Comparison of ENCODE assay signal across 8 cellular contexts in the genomic region with DNA sequence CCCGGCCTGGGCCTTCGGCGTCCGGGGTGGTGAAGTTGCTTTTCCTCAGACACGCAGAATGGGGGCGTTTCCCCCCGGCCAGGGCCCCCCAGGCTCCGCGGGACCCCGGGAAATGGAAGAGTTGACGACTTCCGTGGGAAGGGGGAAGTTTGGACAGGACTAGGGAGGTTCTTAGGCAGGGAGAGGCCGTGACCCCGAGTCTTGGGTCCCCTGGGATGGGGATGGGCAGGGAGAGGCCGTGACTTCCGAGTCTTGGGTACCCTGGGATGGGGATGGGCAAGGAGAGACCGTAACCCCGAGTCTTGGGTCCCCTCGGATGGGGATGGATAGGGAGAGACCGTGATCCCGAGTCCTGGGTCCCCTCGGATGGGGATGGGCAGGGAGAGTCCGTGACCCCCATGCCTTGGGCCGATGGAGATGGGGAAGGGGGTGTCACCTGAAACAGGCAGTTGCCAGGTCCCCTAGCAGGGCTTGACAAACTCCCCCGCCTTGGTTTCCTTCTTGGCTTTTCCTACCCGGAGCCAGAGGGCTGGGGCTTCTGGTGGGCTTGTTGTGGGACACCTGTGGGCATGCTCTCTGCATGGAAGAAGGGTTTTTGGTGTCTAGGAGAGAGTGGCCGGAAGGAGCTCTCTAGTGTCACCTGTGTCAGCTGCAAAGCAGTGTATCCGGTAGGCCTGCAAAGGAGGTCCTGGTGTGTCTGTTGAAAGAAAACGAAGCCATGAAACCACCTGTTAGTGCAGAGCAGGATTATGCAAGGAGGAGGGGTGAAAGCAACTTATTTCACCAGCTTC. TPM values are rescaled to one million over a fixed set of nuclear protein-coding genes. Genes with fewer than 3 reads are reported as not detected.
DNase-seq lines count a peak whose midpoint lies in the region; ATAC-seq and FAIRE-seq lines count a peak whose summit lies in the region.

No MANE protein-coding gene starts in this region.

- H3K27me3 Mint-ChIP-seq in CD4-positive, alpha-beta memory T cell, result peaks cover 0 to 3% of the 10 kb centered on the region in 2 donors
- no peaks in the 10 kb centered on the region for H3K27me3 Mint-ChIP-seq in activated naive CD4-positive, alpha-beta T cell treated with anti-CD3 and anti-CD28 coated beads for 36 hours (ENCODE audit: low read depth)

- H3K4me3 Mint-ChIP-seq in CD4-positive, alpha-beta memory T cell, result peak overlapping the region; percentile 91 to 99 (median 97)
- H3K4me3 Mint-ChIP-seq in activated naive CD4-positive, alpha-beta T cell treated with anti-CD3 and anti-CD28 coated beads for 36 hours, result peak overlapping the region; percentile 88

- H3K27me3 ChIP-seq in CD4-positive, alpha-beta memory T cell (ENCODE audit: insufficient read depth, low read length), result no peaks in the 10 kb centered on the region
- H3K27me3 ChIP-seq in skeletal muscle satellite cell (ENCODE audit: control insufficient read depth, insufficient read depth, low read length), result no peaks in the 10 kb centered on the region

- peak; percentile 74 to 87 (median 81) for DNase-seq in CD4-positive, alpha-beta memory T cell
- peak; percentile 75 for DNase-seq in GM19239 (ENCODE audit: insufficient read length, low spot score)
- peak; percentile 44 for DNase-seq in RCC 7860 (ENCODE audit: low spot score)
- DNase-seq in activated naive CD4-positive, alpha-beta T cell treated with anti-CD3 and anti-CD28 coated beads for 36 hours, result peak; percentile 82
- no peak for DNase-seq in left ventricle myocardium superior
- no peak for DNase-seq in superior temporal gyrus (ENCODE audit: extremely low spot score)

- peak overlapping the region; percentile 97 for H3K4me2 ChIP-seq in skeletal muscle satellite cell (ENCODE audit: low read length)

- H3K9me3 ChIP-seq in CD4-positive, alpha-beta memory T cell (ENCODE audit: control insufficient read depth in 1 of 2, low read length in 2 of 2), result no peaks in the 10 kb centered on the region
- no peaks in the 10 kb centered on the region for H3K9me3 ChIP-seq in skeletal muscle satellite cell (replicated peaks; ENCODE audit: low read length)

- H3K4me1 Mint-ChIP-seq in CD4-positive, alpha-beta memory T cell, result peaks cover 13 to 47% (median 27%) of the 10 kb centered on the region in 4 donors
- H3K4me1 Mint-ChIP-seq in activated naive CD4-positive, alpha-beta T cell treated with anti-CD3 and anti-CD28 coated beads for 36 hours (ENCODE audit: low read depth), result peaks cover 33% of the 10 kb centered on the region

- H3K9ac ChIP-seq in skeletal muscle satellite cell (ENCODE audit: low read depth, low read length), result peak overlapping the region; percentile 100

- peak overlapping the region; percentile 94 to 98 (median 97) for H3K27ac Mint-ChIP-seq in CD4-positive, alpha-beta memory T cell
- H3K27ac Mint-ChIP-seq in activated naive CD4-positive, alpha-beta T cell treated with anti-CD3 and anti-CD28 coated beads for 36 hours, result peak overlapping the region; percentile 94

- POLR2A ChIA-PET in CD4-positive, alpha-beta memory T cell (lab: Charles Lee; ENCODE audit: partially characterized antibody), result interaction anchor here (0.7 to 1.9 kb wide), 10 partner anchors 9 to 629 kb away, joined by 3 to 8 read pairs (median 3); a partner anchor contains a TSS

- peak overlapping the region; percentile 92 for H3K27ac ChIP-seq in CD4-positive, alpha-beta memory T cell (ENCODE audit: low read depth, low read length)

- peaks cover 18% of the 10 kb centered on the region for H3K36me3 ChIP-seq in CD4-positive, alpha-beta memory T cell (ENCODE audit: insufficient read depth, low read length)
- H3K36me3 ChIP-seq in skeletal muscle satellite cell (ENCODE audit: insufficient read depth, low read length), result peaks cover 32% of the 10 kb centered on the region

- peaks cover 17 to 36% of the 10 kb centered on the region in 2 donors for H3K36me3 Mint-ChIP-seq in CD4-positive, alpha-beta memory T cell
- H3K36me3 Mint-ChIP-seq in activated naive CD4-positive, alpha-beta T cell treated with anti-CD3 and anti-CD28 coated beads for 36 hours (ENCODE audit: low read depth), result peaks cover 24% of the 10 kb centered on the region

- peak overlapping the region; percentile 99 to 100 for H3K4me3 ChIP-seq in CD4-positive, alpha-beta memory T cell (ENCODE audit: low read length in 2 of 2)
- peak overlapping the region; percentile 99 for H3K4me3 ChIP-seq in skeletal muscle satellite cell (ENCODE audit: low read length)

- CTCF ChIA-PET in CD4-positive, alpha-beta memory T cell (lab: Charles Lee; ENCODE audit: partially characterized antibody), result interaction anchor here (0.7 to 2.3 kb wide), 11 partner anchors 8 to 629 kb away, joined by 3 to 9 read pairs (median 5); a partner anchor contains a TSS
- CTCF ChIA-PET in activated naive CD4-positive, alpha-beta T cell treated with anti-CD3 and anti-CD28 coated beads for 36 hours (lab: Charles Lee), result interaction anchor here (0.6 to 2.1 kb wide), 7 partner anchors 8 to 676 kb away, joined by 3 to 5 read pairs (median 3); a partner anchor contains a TSS

- H3K4me1 ChIP-seq in CD4-positive, alpha-beta memory T cell (ENCODE audit: insufficient read depth, low read length), result peaks cover 39% of the 10 kb centered on the region
- peaks cover 10% of the 10 kb centered on the region for H3K4me1 ChIP-seq in skeletal muscle satellite cell (ENCODE audit: control insufficient read depth, insufficient read depth, low read length)

- ATAC-seq in HG03354 (IDR thresholded peaks at IDR 0.05; ENCODE audit: poor library complexity, severe bottlenecking, unreplicated experiment), result peak; percentile 83
- peak; percentile 29 for ATAC-seq in left ventricle myocardium superior

- peaks cover 0 to 5% (median 0%) of the 10 kb centered on the region in 8 donors for H3K9me3 Mint-ChIP-seq in CD4-positive, alpha-beta memory T cell
- H3K9me3 Mint-ChIP-seq in activated naive CD4-positive, alpha-beta T cell treated with anti-CD3 and anti-CD28 coated beads for 36 hours, result no peaks in the 10 kb centered on the region

- intact Hi-C loops in CD4-positive, alpha-beta memory T cell (cut with micrococcal nuclease), result loop anchor here (1.0 kb wide), 2 partner anchors 52 to 265 kb away; a partner anchor contains a TSS
- intact Hi-C loops in activated naive CD4-positive, alpha-beta T cell treated with anti-CD3 and anti-CD28 coated beads for 36 hours (cut with micrococcal nuclease), result loop anchor here (1.0 to 5.0 kb wide), 7 partner anchors 9 to 907 kb away; a partner anchor contains a TSS
- intact Hi-C loops in left ventricle myocardium superior (cut with micrococcal nuclease), result no loop called here

- peak; percentile 89 for FAIRE-seq in GM19239 (lab: Jason Lieb, UNC)
- FAIRE-seq in RCC 7860 (lab: Jason Lieb, UNC), result no peak

RNA-seq across cellular contexts. Expression of a gene that starts 1.1 kb away (rescaled TPM):
- 10 to 100 TPM; 83.3 to 89.9 TPM for total RNA-seq in CD4-positive, alpha-beta memory T cell
- polyA plus RNA-seq in CD4-positive, alpha-beta memory T cell, result 1 to 10 TPM in 1 of 2 donors, under 1 TPM in 1; 0.42 to 8.7 TPM
- 10 to 100 TPM; 33.5 to 37.4 TPM for total RNA-seq in activated naive CD4-positive, alpha-beta T cell treated with anti-CD3 and anti-CD28 coated beads for 36 hours
- total RNA-seq in left ventricle myocardium superior, result 15.5 TPM
- total RNA-seq in skeletal muscle satellite cell (2012; rRNA removed), result 12.0 and 13.9 TPM in 2 replicates

RNA-seq across cellular contexts. Expression of a gene that starts 9.6 kb away (rescaled TPM):
- not detected for total RNA-seq in CD4-positive, alpha-beta memory T cell
- polyA plus RNA-seq in CD4-positive, alpha-beta memory T cell, result not detected
- total RNA-seq in activated naive CD4-positive, alpha-beta T cell treated with anti-CD3 and anti-CD28 coated beads for 36 hours, result under 1 TPM in 1 of 2 experiments, not detected in 1; 0.10 TPM
- total RNA-seq in left ventricle myocardium superior, result not detected
- 0.25 TPM in 1 of 2 replicates, not detected in the other for total RNA-seq in skeletal muscle satellite cell (2012; rRNA removed)

Comparison
In these comparisons a context has a peak if more than half of its experiments do, and no peak if none do; other contexts are left out.
1. DNase-seq: peak in CD4-positive, alpha-beta memory T cell (5 of 5), GM19239 (single experiment), RCC 7860 (single experiment) and activated naive CD4-positive, alpha-beta T cell treated with anti-CD3 and anti-CD28 coated beads for 36 hours (single experiment); none in left ventricle myocardium superior (single experiment) and superior temporal gyrus (single experiment).